9 cellular contexts compared by ENCODE assay signal in the genomic region with DNA sequence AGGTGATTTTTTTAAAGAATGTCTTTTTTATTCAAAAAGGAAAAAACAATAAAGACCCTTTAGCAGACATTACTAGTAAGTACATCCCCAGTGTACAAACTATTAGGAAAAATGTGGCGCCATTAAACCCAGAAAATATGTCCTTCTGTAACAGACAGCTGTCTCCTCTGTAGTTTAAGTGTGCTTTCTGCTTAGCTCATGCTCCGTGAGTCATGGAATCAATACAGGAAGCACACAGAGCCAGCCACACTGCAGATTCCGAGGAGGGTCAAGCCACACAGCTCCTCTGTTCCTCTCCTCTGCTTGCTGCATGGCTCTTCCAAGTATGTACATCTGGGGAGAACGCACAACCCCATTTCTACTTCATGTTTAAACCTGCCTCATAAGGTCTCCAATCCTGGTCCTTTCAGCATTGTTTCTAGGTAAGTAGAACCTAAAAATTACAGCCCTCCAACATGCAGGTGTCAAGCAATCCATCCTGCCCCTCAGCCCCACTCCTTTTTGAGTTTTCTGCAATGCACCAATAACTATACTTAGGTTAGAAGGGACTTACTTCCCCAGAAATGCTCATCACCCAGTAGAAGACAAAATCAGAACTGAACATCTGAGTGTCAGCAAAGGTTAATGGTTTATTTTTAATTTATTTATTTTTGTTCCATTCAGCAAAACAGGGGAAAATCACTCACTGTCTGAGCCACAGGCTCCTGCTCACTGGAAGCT. TPM values are rescaled to one million over a fixed set of nuclear protein-coding genes. Genes with fewer than 3 reads are reported as not detected.
DNase-seq lines count a peak whose midpoint lies in the region; ATAC-seq, FAIRE-seq and TF ChIP-seq lines count a peak whose summit lies in the region.
"Had no signal": no experiment of that assay in that cellular context is flagged by ENCODE, and none has a peak within 500 bp of the region (broad histone marks: within the 10 kb centered on the region; RNA-seq: fewer than 3 reads in every experiment).

No MANE protein-coding gene starts in this region.

- POLR2A ChIA-PET in T-cell (lab: Charles Lee): no interaction called here

- TF ChIP-seq CTCF in NB4 (IDR thresholded peaks at IDR 0.05; ENCODE audit: low read depth, low read length): no peak

- no peak overlapping the region for H3K4me3 ChIP-seq in NB4 (ENCODE audit: low read depth, low read length)

- CTCF ChIA-PET in T-cell (lab: Charles Lee): no interaction called here

- peak overlapping the region in 1 of 3 donors; percentile 23 for H3K4me3 Mint-ChIP-seq in T-cell
- H3K4me3 Mint-ChIP-seq: natural killer cell had no signal

- H3K4me1 Mint-ChIP-seq in T-cell: peaks cover 48 to 66% (median 58%) of the 10 kb centered on the region in 3 donors

- H3K27ac Mint-ChIP-seq in T-cell: peak overlapping the region; percentile 33 to 60
- H3K27ac Mint-ChIP-seq: natural killer cell had no signal

- peaks cover 29% of the 10 kb centered on the region for H3K36me3 Mint-ChIP-seq in T-cell
- H3K36me3 Mint-ChIP-seq: natural killer cell had no signal

- DNase-seq in DMS53 (lab: John Stamatoyannopoulos, UW): peak; percentile 94
- DNase-seq in NB4 (ENCODE audit: low read depth): peak; percentile 76
- DNase-seq in T-cell: peak in 2 of 34 experiments; percentile 2 to 8
- no peak for DNase-seq in epithelial cell of prostate (ENCODE audit: low read depth, low spot score)
- DNase-seq in myocyte (ENCODE audit: low read depth): peak; percentile 94
- DNase-seq in GM19238 (ENCODE audit: insufficient read length, low spot score): no peak
- no peak for DNase-seq in GM12892 (ENCODE audit: insufficient read length)
- DNase-seq: natural killer cell had no signal

- peak overlapping the region; percentile 69 for H3K27ac ChIP-seq in epithelial cell of prostate

- no peaks in the 10 kb centered on the region for H3K27me3 Mint-ChIP-seq in T-cell

- no peaks in the 10 kb centered on the region for H3K9me3 Mint-ChIP-seq in T-cell
- H3K9me3 Mint-ChIP-seq: natural killer cell had no signal

- ATAC-seq in T-cell (replicated peaks in 1 of 4): peak; percentile 40 to 53 (median 47)
- ATAC-seq in HG03469 (IDR thresholded peaks at IDR 0.05; ENCODE audit: unreplicated experiment): no peak

- TF ChIP-seq POLR2A in NB4 (IDR thresholded peaks at IDR 0.05; ENCODE audit: extremely low read depth, insufficient read length) (no peak), GM12892 (IDR thresholded peaks at IDR 0.05; ENCODE audit: low read depth, low read length) (no peak)

- no peak for FAIRE-seq in GM12892 (lab: Jason Lieb, UNC)

RNA-seq across cellular contexts. Expression of gene ACVR1, which starts 37.5 kb away (rescaled TPM):
- total RNA-seq in T-cell (10 to 100 TPM; 18.3 to 31.5 (median 25.1) TPM), myocyte (43.0 and 48.8 TPM in 2 replicates)
- polyA plus RNA-seq in myocyte (2012): 38.8 TPM
- polyA plus RNA-seq in GM12892 (2012; ENCODE audit: missing spikeins): not detected

Comparison
In these comparisons a context has a peak if more than half of its experiments do, and no peak if none do; other contexts are left out.
1. DNase-seq: peak in DMS53 (single experiment), NB4 (single experiment) and myocyte (single experiment); none in epithelial cell of prostate (single experiment), GM19238 (single experiment) and GM12892 (single experiment).